Comparison of ENCODE assay signal across 8 cellular contexts in the genomic region with DNA sequence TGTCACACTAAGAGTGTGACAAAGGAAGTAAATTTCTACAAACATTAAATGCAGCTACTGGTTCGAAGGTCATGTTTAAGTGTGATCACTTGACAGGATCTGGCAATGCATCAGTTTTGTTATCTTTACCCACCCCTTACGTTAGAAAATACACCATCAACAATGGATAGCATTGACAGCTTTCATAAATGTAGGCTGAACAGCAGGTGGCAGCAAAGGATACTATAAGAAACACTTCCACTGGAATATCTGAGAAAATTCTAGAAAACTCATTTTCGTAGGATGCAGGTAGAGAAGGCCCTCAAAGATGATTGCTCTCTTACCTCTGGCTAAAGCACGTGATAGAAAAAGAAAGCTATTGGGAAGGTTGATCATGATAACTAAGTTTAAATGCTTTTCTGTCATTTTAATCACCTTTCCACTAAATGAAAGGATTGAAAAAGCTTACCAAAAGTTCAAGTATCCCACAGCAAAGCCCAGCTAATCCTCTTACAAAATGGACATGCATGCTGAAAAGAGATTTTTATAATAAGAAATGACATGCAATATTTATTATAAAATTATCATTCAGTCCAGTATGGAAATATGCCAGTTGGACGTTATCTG.
DNase-seq lines count a peak whose midpoint lies in the region; ATAC-seq and TF ChIP-seq lines count a peak whose summit lies in the region.

No MANE protein-coding gene starts in this region.

- H3K27me3 ChIP-seq in uterus = peaks cover 0 to 18% of the 10 kb centered on the region in 2 donors

- H3K4me3 ChIP-seq in WI38 (ENCODE audit: low read depth, low read length) (no peak overlapping the region), uterus (no peak overlapping the region)

- peaks cover 0 to 10% of the 10 kb centered on the region in 2 donors for H3K4me1 ChIP-seq in uterus

- intact Hi-C loops in uterus (cut with DNase I; ENCODE audit: low total_unique reads) = no loop called here

- TF ChIP-seq CTCF in GM13976 (IDR thresholded peaks at IDR 0.05; ENCODE audit: borderline replicate concordance, control extremely low read depth, extremely low read depth, insufficient read depth, missing control alignments) (peak; percentile 45), WI38 (IDR thresholded peaks at IDR 0.05; ENCODE audit: low read depth, low read length) (0 out of 2 replicates have a peak, but pooled peaks have one; percentile 16), uterus (IDR thresholded peaks at IDR 0.05) (peak; percentile 12 to 52 (median 34))

- H3K27ac ChIP-seq in uterus = no peak overlapping the region

- no peak for TF ChIP-seq POLR2A in uterus (IDR thresholded peaks at IDR 0.05)

- in situ Hi-C loops in GM13976 (cut with MboI; ENCODE audit: low sequenced_read_pairs, unreplicated experiment) = loop anchor here (25.0 kb wide), 3 partner anchors 428 to 1703 kb away; a partner anchor contains a TSS

- no peak for ATAC-seq in HG03159 (IDR thresholded peaks at IDR 0.05; ENCODE audit: unreplicated experiment)

- no peaks in the 10 kb centered on the region for H3K9me3 ChIP-seq in uterus

- no peaks in the 10 kb centered on the region for H3K36me3 ChIP-seq in uterus

- peak; percentile 70 for DNase-seq in Ammon's horn (ENCODE audit: low spot score)
- no peak for DNase-seq in GM13976 (ENCODE audit: low spot score)
- DNase-seq in NAMALWA (ENCODE audit: low spot score) = peak; percentile 62
- DNase-seq in inferior parietal cortex (ENCODE audit: extremely low spot score) = peak; percentile 79
- no peak for DNase-seq in uterus
- no peak for DNase-seq in stimulated activated CD4-positive, alpha-beta T cell treated with anti-CD3 and anti-CD28 coated beads, Interleukin-2, amount 100 ng/mL, for 48 hours

Comparison
In these comparisons a context has a peak if more than half of its experiments do, and no peak if none do; other contexts are left out.
1. DNase-seq: peak in Ammon's horn (single experiment), NAMALWA (single experiment) and inferior parietal cortex (single experiment); none in GM13976 (single experiment), uterus (0 of 2) and stimulated activated CD4-positive, alpha-beta T cell treated with anti-CD3 and anti-CD28 coated beads, Interleukin-2, amount 100 ng/mL, for 48 hours (0 of 2).
2. Peak in every context shown above with its lines, with median percentiles within 50 percentile points of each other: CTCF ChIP-seq.